Comparison of ENCODE assay signal across 32 cellular contexts in the genomic region with DNA sequence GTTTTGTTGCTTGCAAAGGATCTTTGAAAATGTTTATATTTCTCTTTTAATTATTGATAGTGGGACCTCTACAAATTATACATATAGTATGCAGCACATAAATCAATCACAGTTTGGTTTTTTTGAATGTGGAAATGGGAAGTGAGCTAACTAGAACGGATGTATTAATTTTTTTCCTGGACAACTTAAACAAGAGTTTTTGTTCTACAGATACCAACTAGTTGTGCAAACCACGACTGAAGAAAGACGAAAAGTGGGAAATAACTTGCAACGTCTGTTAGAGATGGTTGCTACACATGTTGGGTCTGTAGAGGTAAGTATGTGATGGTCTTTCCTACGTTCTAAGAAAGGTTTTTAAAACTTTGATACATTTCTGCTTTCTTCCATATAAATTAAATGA.
"Had no signal": no experiment of that assay in that cellular context is flagged by ENCODE, and none has a peak within 500 bp of the region (broad histone marks: within the 10 kb centered on the region; RNA-seq: fewer than 3 reads in every experiment).

No MANE protein-coding gene starts in this region.

- H3K9me3 ChIP-seq: ascending aorta, Peyer's patch, SJSA1 had no signal

- H3K4me3 ChIP-seq: ascending aorta, cardiac muscle cell, Peyer's patch, SJSA1 had no signal

- H3K27ac ChIP-seq: ascending aorta, cardiac muscle cell, Peyer's patch, SJSA1, WERI-Rb-1 had no signal

- H3K36me3 ChIP-seq: ascending aorta, Peyer's patch had no signal

- DNase-seq: activated CD4-positive, alpha-beta T cell treated with anti-CD3 and anti-CD28 coated beads for 1 hour; activated CD4-positive, alpha-beta T cell treated with anti-CD3 and anti-CD28 coated beads, Interleukin-2, amount 10 ng/mL, durations not matched to agents 24 days and 14 days; activated CD4-positive, alpha-beta T cell treated with anti-CD3 and anti-CD28 coated beads, Interleukin-2, amount 50 U/mL, for 4 hours; activated CD4-positive, CD25-positive, alpha-beta regulatory T cell; activated CD8-positive, alpha-beta T cell treated with anti-CD3 and anti-CD28 coated beads for 36 hours; activated gamma-delta T cell; activated naive CD4-positive, alpha-beta T cell treated with Interleukin-2 at 50 U/mL for 16 hours; activated naive CD8-positive, alpha-beta T cell treated with anti-CD3 and anti-CD28 coated beads, Interleukin-2, amount 10 ng/mL, durations not matched to agents 7 days and 5 days; activated T-cell treated with anti-CD3 and anti-CD28 coated beads, Interleukin-2, amount 50 U/mL, for 1 hour; activated T-cell treated with anti-CD3 and anti-CD28 coated beads, Interleukin-2, amount 50 U/mL, for 72 hours; amygdala; Karpas-422; KBM-7; NCI-H1105; NCI-H1417 treated with DMSO at 0.1 percent for 48 hours; NCI-H187 treated with DMSO at 0.1 percent for 48 hours; NCI-H2081; NCI-H2171 treated with DMSO at 0.1 percent for 48 hours; NCI-H2227 treated with DMSO at 0.1 percent for 48 hours; NCI-H446 treated with DMSO at 0.1 percent for 48 hours; NCI-H524; PC-3; Peyer's patch; RPMI8226; SHP77 treated with DMSO at 0.1 percent for 48 hours; T-cell; T-helper 2 cell; T-helper 9 cell; WERI-Rb-1 had no signal

- H3K27me3 ChIP-seq: ascending aorta, cardiac muscle cell, Peyer's patch, SJSA1 had no signal

- H3K4me1 ChIP-seq: ascending aorta, SJSA1 had no signal
